ENCODE assay signal across 8 cellular contexts in genomic region chr14:78022059-78022458, GRCh38.
DNase-seq lines count a peak whose midpoint lies in the region; ATAC-seq, FAIRE-seq and TF ChIP-seq lines count a peak whose summit lies in the region.

No MANE protein-coding gene starts in this region.

- peak; percentile 41 for TF ChIP-seq CTCF in colonic mucosa (IDR thresholded peaks at IDR 0.05)
- TF ChIP-seq CTCF in mucosa of descending colon (IDR thresholded peaks at IDR 0.05) = no peak

- ATAC-seq in Right ventricle myocardium superior (ENCODE audit: poor library complexity) (no peak), mucosa of descending colon (peak; percentile 82)

- no peak overlapping the region for H3K4me3 ChIP-seq in MG63
- no peak overlapping the region for H3K4me3 ChIP-seq in colonic mucosa
- H3K4me3 ChIP-seq in mucosa of descending colon = no peak overlapping the region

- no peaks in the 10 kb centered on the region for H3K9me3 ChIP-seq in MG63
- no peaks in the 10 kb centered on the region for H3K9me3 ChIP-seq in colonic mucosa
- no peaks in the 10 kb centered on the region for H3K9me3 ChIP-seq in mucosa of descending colon

- FAIRE-seq in H54 (lab: Jason Lieb, UNC) = peak; percentile 64

- H3K36me3 ChIP-seq in MG63 (no peaks in the 10 kb centered on the region), colonic mucosa (no peaks in the 10 kb centered on the region), mucosa of descending colon (ENCODE audit: low read depth) (no peaks in the 10 kb centered on the region)

- H3K27me3 ChIP-seq in MG63 (no peaks in the 10 kb centered on the region), colonic mucosa (no peaks in the 10 kb centered on the region)

- H3K27ac ChIP-seq in colonic mucosa = no peak overlapping the region

- TF ChIP-seq POLR2A in H54 (IDR thresholded peaks at IDR 0.05; ENCODE audit: low read depth, low read length) = no peak

- H3K4me1 ChIP-seq in colonic mucosa = no peaks in the 10 kb centered on the region
- H3K4me1 ChIP-seq in mucosa of descending colon (ENCODE audit: low read depth) = no peaks in the 10 kb centered on the region

- intact Hi-C loops in Right ventricle myocardium superior (cut with DNase I) (no loop called here), cardiac septum (cut with DNase I) (loop anchor here (5.0 kb wide), 1 partner anchor 545 kb away; no protein-coding TSS in a partner anchor), colonic mucosa (cut with DNase I) (no loop called here), mucosa of descending colon (cut with DNase I, micrococcal nuclease) (no loop called here)

- DNase-seq in Right ventricle myocardium superior = peak; percentile 57
- no peak for DNase-seq in cardiac septum (ENCODE audit: low spot score)
- peak; percentile 40 for DNase-seq in H54 (ENCODE audit: insufficient read length, low spot score)
- peak; percentile 49 for DNase-seq in MG63
- DNase-seq in RKO (ENCODE audit: low spot score) = peak; percentile 75
- peak; percentile 68 for DNase-seq in colonic mucosa
- DNase-seq in mucosa of descending colon = peak in 2 of 3 donors; percentile 71 to 76
- no peak for DNase-seq in activated gamma-delta T cell (lab: John Stamatoyannopoulos, UW)

- no peak overlapping the region for H3K9ac ChIP-seq in colonic mucosa (ENCODE audit: low read depth in 2 of 2, low read length in 2 of 2)

Comparison
In these comparisons a context has a peak if more than half of its experiments do, and no peak if none do; other contexts are left out.
1. DNase-seq: peak in Right ventricle myocardium superior (single experiment), H54 (single experiment), MG63 (single experiment), RKO (single experiment), colonic mucosa (single experiment) and mucosa of descending colon (2 of 3); none in cardiac septum (single experiment) and activated gamma-delta T cell (single experiment).